10 cellular contexts compared by ENCODE assay signal in genomic region chrX:24231169-24231568, GRCh38.
DNase-seq lines count a peak whose midpoint lies in the region; ATAC-seq, FAIRE-seq and TF ChIP-seq lines count a peak whose summit lies in the region.
"Had no signal": no experiment of that assay in that cellular context is flagged by ENCODE, and none has a peak within 500 bp of the region (broad histone marks: within the 10 kb centered on the region; RNA-seq: fewer than 3 reads in every experiment).

No MANE protein-coding gene starts in this region.

- peaks cover 5% of the 10 kb centered on the region for H3K36me3 Mint-ChIP-seq in nephron progenitor cell (ENCODE audit: low read depth)
- no peaks in the 10 kb centered on the region for H3K36me3 Mint-ChIP-seq in stimulated activated memory B cell treated with anti-CD40 and anti-IgM and Interleukin-4, amounts not matched to agents 10 μg/mL and 1 μg/mL and 100 μg/mL, for 72 hours

- TF ChIP-seq CTCF in bronchial epithelial cell (IDR thresholded peaks at IDR 0.05; ENCODE audit: insufficient read depth, low read length, severe bottlenecking) (no peak), nephron progenitor cell (IDR thresholded peaks at IDR 0.05) (no peak)

- H3K4me1 Mint-ChIP-seq in nephron progenitor cell: peaks cover 5% of the 10 kb centered on the region
- no peaks in the 10 kb centered on the region for H3K4me1 Mint-ChIP-seq in stimulated activated memory B cell treated with anti-CD40 and anti-IgM and Interleukin-4, amounts not matched to agents 10 μg/mL and 1 μg/mL and 100 μg/mL, for 72 hours

- no peak overlapping the region for H3K4me3 Mint-ChIP-seq in nephron progenitor cell
- H3K4me3 Mint-ChIP-seq in stimulated activated memory B cell treated with anti-CD40 and anti-IgM and Interleukin-4, amounts not matched to agents 10 μg/mL and 1 μg/mL and 100 μg/mL, for 72 hours: no peak overlapping the region

- H3K27ac Mint-ChIP-seq in nephron progenitor cell: peak overlapping the region; percentile 83
- H3K27ac Mint-ChIP-seq in stimulated activated memory B cell treated with anti-CD40 and anti-IgM and Interleukin-4, amounts not matched to agents 10 μg/mL and 1 μg/mL and 100 μg/mL, for 72 hours: no peak overlapping the region

- ATAC-seq in stimulated activated memory B cell treated with anti-CD40 and anti-IgM and Interleukin-4, amounts not matched to agents 10 μg/mL and 1 μg/mL and 100 μg/mL, for 72 hours: no peak
- ATAC-seq: gastrocnemius medialis had no signal

- H3K4me3 ChIP-seq in bronchial epithelial cell (ENCODE audit: low read depth, low read length): no peak overlapping the region
- H3K4me3 ChIP-seq: gastrocnemius medialis, skin epidermis had no signal

- H3K27me3 Mint-ChIP-seq in nephron progenitor cell (ENCODE audit: low read depth, poor library complexity): peaks cover 9% of the 10 kb centered on the region
- H3K27me3 Mint-ChIP-seq in stimulated activated memory B cell treated with anti-CD40 and anti-IgM and Interleukin-4, amounts not matched to agents 10 μg/mL and 1 μg/mL and 100 μg/mL, for 72 hours: no peaks in the 10 kb centered on the region

- no peaks in the 10 kb centered on the region for H3K36me3 ChIP-seq in bronchial epithelial cell (ENCODE audit: control insufficient read depth, insufficient read depth, low read length)
- H3K36me3 ChIP-seq: gastrocnemius medialis had no signal

- intact Hi-C loops in posterior cingulate gyrus (cut with DNase I): no loop called here

- DNase-seq in ELF-1 (ENCODE audit: low read depth, low spot score): peak; percentile 19
- DNase-seq in HT1080 (ENCODE audit: low read depth): peak; percentile 79
- DNase-seq in bronchial epithelial cell (ENCODE audit: low read depth): peak; percentile 71
- DNase-seq in nephron progenitor cell: no peak
- DNase-seq in posterior cingulate gyrus: no peak
- no peak for DNase-seq in central memory CD4-positive, alpha-beta T cell
- DNase-seq in pons (ENCODE audit: low spot score): no peak
- DNase-seq: gastrocnemius medialis had no signal

- H3K9me3 Mint-ChIP-seq in nephron progenitor cell: peaks cover 13% of the 10 kb centered on the region
- H3K9me3 Mint-ChIP-seq in stimulated activated memory B cell treated with anti-CD40 and anti-IgM and Interleukin-4, amounts not matched to agents 10 μg/mL and 1 μg/mL and 100 μg/mL, for 72 hours: peaks cover 3% of the 10 kb centered on the region

- no peaks in the 10 kb centered on the region for H3K27me3 ChIP-seq in bronchial epithelial cell (ENCODE audit: control insufficient read depth, insufficient read depth, low read length)
- H3K27me3 ChIP-seq: gastrocnemius medialis had no signal

- no peak for FAIRE-seq in bronchial epithelial cell (lab: Jason Lieb, UNC)

Comparison
In these comparisons a context has a peak if more than half of its experiments do, and no peak if none do; other contexts are left out.
1. DNase-seq: peak in ELF-1 (single experiment), HT1080 (single experiment) and bronchial epithelial cell (single experiment); none in nephron progenitor cell (single experiment), posterior cingulate gyrus (0 of 10), central memory CD4-positive, alpha-beta T cell (single experiment) and pons (single experiment).